ENCODE assay signal across 8 cellular contexts in the genomic region with DNA sequence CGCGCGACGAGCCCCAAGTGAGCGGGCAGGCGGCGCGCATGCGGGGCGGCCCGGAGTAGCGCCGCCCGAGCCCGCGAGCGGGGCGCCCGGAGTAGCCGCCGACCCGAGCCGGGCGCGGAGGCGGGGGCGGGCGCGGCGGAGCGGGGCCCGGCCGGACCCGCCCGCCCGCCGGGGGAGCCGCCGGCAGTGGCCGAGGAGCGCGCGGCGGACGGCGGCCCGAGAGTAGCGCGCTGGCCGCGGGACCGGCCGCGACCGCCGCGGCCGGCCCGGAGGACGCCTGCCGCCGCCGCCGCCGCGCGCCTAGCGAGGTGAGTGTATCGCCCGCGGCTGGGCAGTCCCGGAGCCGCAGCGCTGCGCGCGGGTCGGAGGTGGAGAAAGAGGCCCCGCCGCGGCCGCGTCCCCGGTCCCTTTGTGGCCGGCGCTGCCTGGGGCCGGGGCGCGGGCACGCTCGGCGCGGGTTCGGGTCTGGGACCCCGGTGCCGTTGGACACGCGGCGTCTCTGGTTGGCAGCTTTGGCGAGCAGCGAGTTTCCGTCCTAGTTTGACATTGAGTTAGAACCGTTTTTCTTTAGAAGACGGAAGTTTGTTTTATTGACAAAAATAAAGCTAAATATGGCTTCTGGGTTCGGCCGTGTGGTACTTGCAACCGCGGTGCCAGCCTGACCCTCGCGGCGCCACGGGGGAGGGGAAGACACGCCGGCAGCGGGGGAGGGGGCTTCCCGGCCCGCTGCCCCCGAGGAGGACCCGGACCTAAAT. TPM values are rescaled to one million over a fixed set of nuclear protein-coding genes. Genes with fewer than 3 reads are reported as not detected.
A peak's percentile ranks its signal among the peaks of the same experiment; 100 is the strongest.
DNase-seq lines count a peak whose midpoint lies in the region; ATAC-seq and TF ChIP-seq lines count a peak whose summit lies in the region.

A gene (plus strand): TSS at position 186 of the 755 bp plus-strand sequence. CDS start 72,923 bp downstream, outside the sequence.

- peak within 1 kb of the TSS; percentile 74 to 96 (median 88) for H3K4me3 Mint-ChIP-seq in naive B cell

- DNase-seq in activated CD8-positive, alpha-beta memory T cell treated with anti-CD3 and anti-CD28 coated beads, Interleukin-2, amount 50 U/mL, for 4 hours, result peak; percentile 27
- DNase-seq in esophagus muscularis mucosa (ENCODE audit: extremely low spot score), result no peak
- peak; percentile 17 for DNase-seq in naive B cell
- DNase-seq in ureter (ENCODE audit: low spot score), result no peak
- DNase-seq in epidermal melanocyte (ENCODE audit: insufficient read length, low spot score), result no peak

- peaks cover 18 to 34% (median 29%) of the 10 kb centered on the region in 4 donors for H3K4me1 ChIP-seq in esophagus muscularis mucosa

- peaks cover 0 to 10% (median 0%) of the 10 kb centered on the region in 7 donors for H3K9me3 Mint-ChIP-seq in naive B cell

- TF ChIP-seq CTCF in esophagus muscularis mucosa (IDR thresholded peaks at IDR 0.05), result no peak

- no peaks in the 10 kb centered on the region for H3K36me3 ChIP-seq in esophagus muscularis mucosa

- no peaks in the 10 kb centered on the region for H3K36me3 Mint-ChIP-seq in naive B cell

- no peaks in the 10 kb centered on the region for H3K27me3 Mint-ChIP-seq in naive B cell

- H3K9me3 ChIP-seq in esophagus muscularis mucosa, result no peaks in the 10 kb centered on the region

- peak within 1 kb of the TSS in 5 of 6 donors; percentile 68 to 85 (median 76) for H3K27ac Mint-ChIP-seq in naive B cell

- H3K4me3 ChIP-seq in GM08714 (ENCODE audit: low read length) (peak within 1 kb of the TSS; percentile 96), esophagus muscularis mucosa (peak within 1 kb of the TSS; percentile 68 to 98 (median 86))

- no peak for TF ChIP-seq RAD21 in Ishikawa (IDR thresholded peaks at IDR 0.05; ENCODE audit: low read depth)

- peak within 1 kb of the TSS; percentile 91 to 99 (median 98) for H3K27ac ChIP-seq in esophagus muscularis mucosa (replicated peaks in 1 of 4)

- no peak for TF ChIP-seq EP300 in Ishikawa (IDR thresholded peaks at IDR 0.05; ENCODE audit: borderline replicate concordance)
- TF ChIP-seq EP300 in esophagus muscularis mucosa (IDR thresholded peaks at IDR 0.05), result no peak

- H3K4me1 Mint-ChIP-seq in naive B cell, result peaks cover 22 to 38% (median 34%) of the 10 kb centered on the region in 3 donors

- intact Hi-C loops in esophagus muscularis mucosa (cut with DNase I), result loop anchor here (5.0 kb wide), 2 partner anchors 84 to 174 kb away; a partner anchor contains a TSS

- no peaks in the 10 kb centered on the region for H3K27me3 ChIP-seq in esophagus muscularis mucosa

- ATAC-seq in naive B cell (ENCODE audit: low read depth in 2 of 2), result peak; percentile 24 to 36
- ATAC-seq in HG02884 (IDR thresholded peaks at IDR 0.05; ENCODE audit: unreplicated experiment), result no peak

- WGBS in esophagus muscularis mucosa, result 0% methylated on average over 20 of the region's 119 CpGs

- no peak for TF ChIP-seq POLR2A in esophagus muscularis mucosa (IDR thresholded peaks at IDR 0.05; ENCODE audit: low read depth)

TF ChIP-seq in Ishikawa, 13 proteins besides CTCF, POLR2A, EP300 and RAD21:
- TF ChIP-seq EGR1 (IDR thresholded peaks at IDR 0.05) (no peak), YY1 (IDR thresholded peaks at IDR 0.05; ENCODE audit: low read depth) (no peak), TAF1 (IDR thresholded peaks at IDR 0.05; ENCODE audit: low read depth) (no peak), ZBTB7A (IDR thresholded peaks at IDR 0.05; ENCODE audit: low read depth) (0 out of 2 replicates have a peak, but pooled peaks have one; percentile 47), CEBPB (IDR thresholded peaks at IDR 0.05) (no peak)
- TF ChIP-seq, protein P1, sequence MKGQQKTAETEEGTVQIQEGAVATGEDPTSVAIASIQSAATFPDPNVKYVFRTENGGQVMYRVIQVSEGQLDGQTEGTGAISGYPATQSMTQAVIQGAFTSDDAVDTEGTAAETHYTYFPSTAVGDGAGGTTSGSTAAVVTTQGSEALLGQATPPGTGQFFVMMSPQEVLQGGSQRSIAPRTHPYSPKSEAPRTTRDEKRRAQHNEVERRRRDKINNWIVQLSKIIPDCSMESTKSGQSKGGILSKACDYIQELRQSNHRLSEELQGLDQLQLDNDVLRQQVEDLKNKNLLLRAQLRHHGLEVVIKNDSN (IDR thresholded peaks at IDR 0.05), result no peak
- TF ChIP-seq, protein P2, sequence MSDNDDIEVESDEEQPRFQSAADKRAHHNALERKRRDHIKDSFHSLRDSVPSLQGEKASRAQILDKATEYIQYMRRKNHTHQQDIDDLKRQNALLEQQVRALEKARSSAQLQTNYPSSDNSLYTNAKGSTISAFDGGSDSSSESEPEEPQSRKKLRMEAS (IDR thresholded peaks at IDR 0.05), result peak; percentile 40; the same call in 1 of the 2 replicates

RNA-seq across cellular contexts. Expression of the gene that starts here (rescaled TPM):
- total RNA-seq in esophagus muscularis mucosa (10 to 100 TPM; 26.4 to 34.5 (median 31.6) TPM), ureter (115 TPM)
- polyA plus RNA-seq in naive B cell (ENCODE audit: low read depth in 6 of 6), result 10 to 100 TPM; 34.3 to 72.5 (median 42.7) TPM

Comparison
In these comparisons a context has a peak if more than half of its experiments do, and no peak if none do; other contexts are left out.
1. DNase-seq: peak in activated CD8-positive, alpha-beta memory T cell treated with anti-CD3 and anti-CD28 coated beads, Interleukin-2, amount 50 U/mL, for 4 hours (single experiment) and naive B cell (single experiment); none in esophagus muscularis mucosa (single experiment), ureter (single experiment) and epidermal melanocyte (single experiment).